Comparison of ENCODE assay signal across 8 cellular contexts in the genomic region with DNA sequence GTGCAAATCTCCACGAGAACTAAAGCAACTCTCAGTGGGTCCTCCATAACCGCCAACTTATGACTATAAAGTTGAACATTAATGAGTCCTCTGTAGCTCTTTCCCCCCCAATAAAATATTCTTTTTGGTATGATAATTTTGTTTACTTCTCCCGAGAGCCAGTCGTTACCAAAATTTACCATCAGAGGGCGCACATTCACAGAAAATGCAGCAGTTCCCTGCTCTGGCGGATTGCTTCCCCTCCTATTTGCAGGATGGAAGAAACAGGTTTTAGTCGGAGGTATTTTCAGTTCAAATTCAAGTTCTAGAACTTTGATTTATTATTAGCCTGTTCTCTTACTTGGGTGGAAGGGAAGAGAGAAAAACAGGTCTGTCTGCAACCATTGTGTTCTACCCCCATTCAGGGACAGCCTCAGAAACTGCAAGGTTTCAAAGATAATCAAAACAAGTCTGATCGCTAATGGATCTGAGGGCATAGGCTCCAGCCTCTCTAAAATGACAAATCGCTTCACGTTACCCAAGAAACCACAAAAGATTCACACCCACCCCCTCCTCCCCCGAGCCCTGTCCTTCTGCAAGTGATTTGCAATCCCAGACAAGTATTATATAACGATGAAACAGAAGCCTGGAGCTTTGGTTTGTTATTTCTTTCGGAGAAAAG.
A peak's percentile ranks its signal among the peaks of the same experiment; 100 is the strongest.
DNase-seq lines count a peak whose midpoint lies in the region; ATAC-seq and TF ChIP-seq lines count a peak whose summit lies in the region.

No MANE protein-coding gene starts in this region.

- peak; percentile 69 for TF ChIP-seq CTCF in left ventricle myocardium inferior (IDR thresholded peaks at IDR 0.05; ENCODE audit: borderline replicate concordance)

- no peak overlapping the region for H3K27ac Mint-ChIP-seq in activated naive CD8-positive, alpha-beta T cell treated with anti-CD3 and anti-CD28 coated beads, Interleukin-2, amount 50 U/mL, for 24 hours

- H3K4me1 Mint-ChIP-seq in activated naive CD8-positive, alpha-beta T cell treated with anti-CD3 and anti-CD28 coated beads, Interleukin-2, amount 50 U/mL, for 24 hours = peaks cover 2% of the 10 kb centered on the region

- H3K4me1 ChIP-seq in left ventricle myocardium inferior = peaks cover 10% of the 10 kb centered on the region

- H3K27me3 ChIP-seq in MG63 = peaks cover 2% of the 10 kb centered on the region; the same call in 1 of the 2 replicates
- no peaks in the 10 kb centered on the region for H3K27me3 ChIP-seq in left ventricle myocardium inferior (ENCODE audit: low read depth)

- H3K9me3 ChIP-seq in MG63 (no peaks in the 10 kb centered on the region), left ventricle myocardium inferior (replicated peaks) (no peaks in the 10 kb centered on the region)

- intact Hi-C loops in left ventricle myocardium inferior (cut with micrococcal nuclease) = no loop called here

- H3K4me3 ChIP-seq in MG63 (no peak overlapping the region), left ventricle myocardium inferior (peak overlapping the region; percentile 36)

- DNase-seq in activated CD4-positive, CD25-positive, alpha-beta regulatory T cell (lab: John Stamatoyannopoulos, UW) = peak; percentile 3 to 32 (median 6)
- DNase-seq in MG63 (peak; percentile 16), left ventricle myocardium inferior (no peak), renal cortical epithelial cell (ENCODE audit: low read depth) (peak; percentile 56), NK-92 (lab: John Stamatoyannopoulos, UW; ENCODE audit: unreplicated experiment) (no peak)
- DNase-seq in activated naive CD8-positive, alpha-beta T cell treated with anti-CD3 and anti-CD28 coated beads, Interleukin-2, amount 50 U/mL, for 24 hours = peak; percentile 54

- H3K36me3 Mint-ChIP-seq in activated naive CD8-positive, alpha-beta T cell treated with anti-CD3 and anti-CD28 coated beads, Interleukin-2, amount 50 U/mL, for 24 hours (ENCODE audit: low read depth) = no peaks in the 10 kb centered on the region

- peaks cover 33% of the 10 kb centered on the region for H3K27me3 Mint-ChIP-seq in activated naive CD8-positive, alpha-beta T cell treated with anti-CD3 and anti-CD28 coated beads, Interleukin-2, amount 50 U/mL, for 24 hours

- no peak for ATAC-seq in activated CD4-positive, CD25-positive, alpha-beta regulatory T cell treated with anti-CD3 and anti-CD28 coated beads, Interleukin-2, amount 50 U/mL, for 24 hours
- peak; percentile 90 for ATAC-seq in SK-N-SH treated with all-trans-retinoic acid at 6 μM for 48 hours
- no peak for ATAC-seq in activated naive CD8-positive, alpha-beta T cell treated with anti-CD3 and anti-CD28 coated beads, Interleukin-2, amount 50 U/mL, for 24 hours

- no peak overlapping the region for H3K27ac ChIP-seq in left ventricle myocardium inferior (replicated peaks)

- H3K9me3 Mint-ChIP-seq in activated naive CD8-positive, alpha-beta T cell treated with anti-CD3 and anti-CD28 coated beads, Interleukin-2, amount 50 U/mL, for 24 hours = no peaks in the 10 kb centered on the region

- no peaks in the 10 kb centered on the region for H3K36me3 ChIP-seq in MG63
- no peaks in the 10 kb centered on the region for H3K36me3 ChIP-seq in left ventricle myocardium inferior

- no peak overlapping the region for H3K4me3 Mint-ChIP-seq in activated naive CD8-positive, alpha-beta T cell treated with anti-CD3 and anti-CD28 coated beads, Interleukin-2, amount 50 U/mL, for 24 hours

TF ChIP-seq in SK-N-SH treated with all-trans-retinoic acid at 6 μM for 48 hours, 23 proteins besides CTCF, POLR2A, EP300 and RAD21:
- TF ChIP-seq ESRRG (CRISPR knock-in tag; IDR thresholded peaks at IDR 0.05) (no peak), CSRNP3 (CRISPR knock-in tag; IDR thresholded peaks at IDR 0.05) (no peak), ZC3H10 (CRISPR knock-in tag; IDR thresholded peaks at IDR 0.05) (no peak), ZFP30 (CRISPR knock-in tag; IDR thresholded peaks at IDR 0.05) (no peak), PPARA (CRISPR knock-in tag; IDR thresholded peaks at IDR 0.05; ENCODE audit: borderline replicate concordance) (no peak), PATZ1 (CRISPR knock-in tag; IDR thresholded peaks at IDR 0.05; ENCODE audit: borderline replicate concordance) (no peak), TSHZ2 (CRISPR knock-in tag; IDR thresholded peaks at IDR 0.05) (no peak), CSDC2 (CRISPR knock-in tag; IDR thresholded peaks at IDR 0.05) (no peak), TOX (CRISPR knock-in tag; IDR thresholded peaks at IDR 0.05; ENCODE audit: borderline replicate concordance) (no peak), POU6F1 (CRISPR knock-in tag; IDR thresholded peaks at IDR 0.05; ENCODE audit: borderline replicate concordance, low read depth) (no peak), ZNF8 (CRISPR knock-in tag; IDR thresholded peaks at IDR 0.05) (no peak)

Comparison
In these comparisons a context has a peak if more than half of its experiments do, and no peak if none do; other contexts are left out.
1. DNase-seq: peak in activated CD4-positive, CD25-positive, alpha-beta regulatory T cell (4 of 4), MG63 (single experiment), activated naive CD8-positive, alpha-beta T cell treated with anti-CD3 and anti-CD28 coated beads, Interleukin-2, amount 50 U/mL, for 24 hours (single experiment) and renal cortical epithelial cell (single experiment); none in left ventricle myocardium inferior (single experiment) and NK-92 (single experiment).